ENCODE assay signal across 8 cellular contexts in the genomic region with DNA sequence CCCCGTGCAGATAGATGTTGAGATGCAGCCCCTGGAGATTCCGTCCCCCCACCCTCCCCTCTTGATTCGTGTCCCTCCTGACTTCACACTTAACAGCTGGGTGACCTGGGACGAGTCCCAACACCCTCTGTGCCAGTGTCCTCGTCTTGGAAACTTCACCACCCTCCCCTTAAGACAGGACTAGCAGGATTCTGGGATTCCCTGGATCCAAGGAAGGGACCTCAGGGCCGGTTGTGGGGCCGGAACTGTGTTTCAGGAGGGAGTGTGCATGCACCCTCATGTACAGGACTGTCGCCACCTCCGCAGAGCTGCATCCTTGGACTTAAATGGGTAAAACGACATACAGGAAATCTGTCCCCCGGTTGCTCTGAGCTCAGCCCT. TPM values are rescaled to one million over a fixed set of nuclear protein-coding genes. Genes with fewer than 3 reads are reported as not detected.
DNase-seq lines count a peak whose midpoint lies in the region; ATAC-seq, FAIRE-seq and TF ChIP-seq lines count a peak whose summit lies in the region.

No MANE protein-coding gene starts in this region.

- H3K27ac Mint-ChIP-seq in CD4-positive, CD25-positive, alpha-beta regulatory T cell = peak overlapping the region; percentile 52 to 96 (median 93)
- H3K27ac Mint-ChIP-seq in activated naive CD8-positive, alpha-beta T cell treated with anti-CD3 and anti-CD28 coated beads, Interleukin-2, amount 50 U/mL, for 24 hours = peak overlapping the region; percentile 84

- peak overlapping the region; percentile 74 for H3K27ac ChIP-seq in CD4-positive, CD25-positive, alpha-beta regulatory T cell (ENCODE audit: insufficient read depth, low read length, poor library complexity, severe bottlenecking)
- H3K27ac ChIP-seq in KMS-11 (no peak overlapping the region), kidney (ENCODE audit: low read depth in 2 of 2, low read length in 2 of 2) (peak overlapping the region in 1 of 2 donors; percentile 69), stomach (peak overlapping the region; percentile 91 to 95 (median 92))

- H3K4me1 Mint-ChIP-seq in CD4-positive, CD25-positive, alpha-beta regulatory T cell = peaks cover 11 to 72% (median 46%) of the 10 kb centered on the region in 4 donors
- H3K4me1 Mint-ChIP-seq in activated naive CD8-positive, alpha-beta T cell treated with anti-CD3 and anti-CD28 coated beads, Interleukin-2, amount 50 U/mL, for 24 hours = peaks cover 68% of the 10 kb centered on the region

- WGBS in stomach, 5 donors = 3 to 7% (median 4%) methylated on average over 9 to 11 of the region's 11 CpGs

- peaks cover 38% of the 10 kb centered on the region for H3K79me2 ChIP-seq in KMS-11 (ENCODE audit: insufficient read depth, low read depth)

- H3K4me2 ChIP-seq in KMS-11 = peak overlapping the region; percentile 76

- no peak for TF ChIP-seq CTCF in KMS-11 (conservative IDR thresholded peaks at IDR 0.05; ENCODE audit: low read depth, low read length)
- TF ChIP-seq CTCF in kidney (IDR thresholded peaks at IDR 0.05; ENCODE audit: borderline replicate concordance, extremely low read depth, insufficient read depth) = no peak
- no peak for TF ChIP-seq CTCF in stomach (IDR thresholded peaks at IDR 0.05)

- no peaks in the 10 kb centered on the region for H3K27me3 Mint-ChIP-seq in CD4-positive, CD25-positive, alpha-beta regulatory T cell
- no peaks in the 10 kb centered on the region for H3K27me3 Mint-ChIP-seq in activated naive CD8-positive, alpha-beta T cell treated with anti-CD3 and anti-CD28 coated beads, Interleukin-2, amount 50 U/mL, for 24 hours

- peak in 2 of 3 donors; percentile 14 to 68 for DNase-seq in CD4-positive, CD25-positive, alpha-beta regulatory T cell
- DNase-seq in activated naive CD8-positive, alpha-beta T cell treated with anti-CD3 and anti-CD28 coated beads, Interleukin-2, amount 50 U/mL, for 24 hours = peak; percentile 31
- DNase-seq in kidney = no peak
- DNase-seq in stomach = no peak
- DNase-seq in NCI-H1694 (lab: John Stamatoyannopoulos, UW) = no peak
- DNase-seq in SIG-M5 (lab: John Stamatoyannopoulos, UW) = no peak
- DNase-seq in NCI-H1417 treated with DMSO at 0.1 percent for 48 hours (lab: John Stamatoyannopoulos, UW) = no peak

- H3K9me3 Mint-ChIP-seq in CD4-positive, CD25-positive, alpha-beta regulatory T cell = peaks cover 0 to 1% (median 0%) of the 10 kb centered on the region in 7 donors
- H3K9me3 Mint-ChIP-seq in activated naive CD8-positive, alpha-beta T cell treated with anti-CD3 and anti-CD28 coated beads, Interleukin-2, amount 50 U/mL, for 24 hours = no peaks in the 10 kb centered on the region

- H3K9me3 ChIP-seq in CD4-positive, CD25-positive, alpha-beta regulatory T cell (ENCODE audit: control insufficient read depth in 2 of 2, low read length in 2 of 2) = no peaks in the 10 kb centered on the region
- H3K9me3 ChIP-seq in kidney (ENCODE audit: control insufficient read depth in 1 of 2, low read length in 2 of 2) = no peaks in the 10 kb centered on the region
- H3K9me3 ChIP-seq in stomach = no peaks in the 10 kb centered on the region

- no peak for TF ChIP-seq POLR2A in stomach (IDR thresholded peaks at IDR 0.05)

- H3K36me3 ChIP-seq in CD4-positive, CD25-positive, alpha-beta regulatory T cell (ENCODE audit: control insufficient read depth, insufficient read depth, low read length) = peaks cover 2% of the 10 kb centered on the region
- H3K36me3 ChIP-seq in KMS-11 (ENCODE audit: insufficient read depth) (no peaks in the 10 kb centered on the region), kidney (ENCODE audit: control insufficient read depth in 1 of 2, insufficient read depth in 2 of 2, low read length in 2 of 2) (no peaks in the 10 kb centered on the region), stomach (peaks cover under 1 to 17% (median 7%) of the 10 kb centered on the region in 4 donors)

- no peak for TF ChIP-seq EP300 in stomach (IDR thresholded peaks at IDR 0.05)

- no peak for ATAC-seq in CD4-positive, CD25-positive, alpha-beta regulatory T cell (ENCODE audit: low read depth in 2 of 2)
- ATAC-seq in activated naive CD8-positive, alpha-beta T cell treated with anti-CD3 and anti-CD28 coated beads, Interleukin-2, amount 50 U/mL, for 24 hours = no peak

- H3K9ac ChIP-seq in KMS-11 (peak overlapping the region; percentile 59; the same call in 1 of the 2 replicates), kidney (ENCODE audit: low read length in 2 of 2) (peak overlapping the region; percentile 5 to 75)

- peaks cover 56% of the 10 kb centered on the region for H3K4me1 ChIP-seq in CD4-positive, CD25-positive, alpha-beta regulatory T cell (ENCODE audit: control insufficient read depth, insufficient read depth, low read length, poor library complexity, severe bottlenecking)
- H3K4me1 ChIP-seq in KMS-11 (ENCODE audit: low read depth, poor library complexity, severe bottlenecking) (peaks cover 43% of the 10 kb centered on the region), kidney (ENCODE audit: control insufficient read depth in 1 of 2, insufficient read depth in 1 of 2, low read depth in 1 of 2, low read length in 2 of 2) (peaks cover 8 to 14% of the 10 kb centered on the region in 2 donors), stomach (peaks cover 46 to 73% (median 61%) of the 10 kb centered on the region in 4 donors)

- H3K4me3 Mint-ChIP-seq in CD4-positive, CD25-positive, alpha-beta regulatory T cell = peak overlapping the region; percentile 90 to 100 (median 98)
- peak overlapping the region; percentile 99 for H3K4me3 Mint-ChIP-seq in activated naive CD8-positive, alpha-beta T cell treated with anti-CD3 and anti-CD28 coated beads, Interleukin-2, amount 50 U/mL, for 24 hours

- intact Hi-C loops in kidney (cut with DNase I) = loop anchor here (10.0 kb wide), 1 partner anchor 68 kb away; no protein-coding TSS in a partner anchor
- intact Hi-C loops in stomach (cut with DNase I; ENCODE audit: low total_unique reads) = loop anchor here (10.0 kb wide), 1 partner anchor 48 kb away; no protein-coding TSS in a partner anchor

- no peaks in the 10 kb centered on the region for H3K27me3 ChIP-seq in CD4-positive, CD25-positive, alpha-beta regulatory T cell (ENCODE audit: control insufficient read depth, insufficient read depth, low read length)
- H3K27me3 ChIP-seq in KMS-11 (ENCODE audit: insufficient read depth, low read depth) = no peaks in the 10 kb centered on the region
- no peaks in the 10 kb centered on the region for H3K27me3 ChIP-seq in stomach

- H2AFZ ChIP-seq in KMS-11 (ENCODE audit: low read depth) = no peak overlapping the region

- peak overlapping the region; percentile 76 for H3K4me3 ChIP-seq in CD4-positive, CD25-positive, alpha-beta regulatory T cell (ENCODE audit: low read depth, low read length)
- H3K4me3 ChIP-seq in KMS-11 (IDR thresholded peaks at IDR 0.05; ENCODE audit: insufficient read depth, low read depth, low read length) = no peak overlapping the region
- peak overlapping the region; percentile 81 for H3K4me3 ChIP-seq in kidney (ENCODE audit: low read length in 2 of 2)
- H3K4me3 ChIP-seq in stomach = peak overlapping the region; percentile 78 to 93 (median 86)

- peaks cover 8% of the 10 kb centered on the region for H3K36me3 Mint-ChIP-seq in CD4-positive, CD25-positive, alpha-beta regulatory T cell
- peaks cover 17% of the 10 kb centered on the region for H3K36me3 Mint-ChIP-seq in activated naive CD8-positive, alpha-beta T cell treated with anti-CD3 and anti-CD28 coated beads, Interleukin-2, amount 50 U/mL, for 24 hours (ENCODE audit: low read depth)

- H4K20me1 ChIP-seq in KMS-11 (ENCODE audit: insufficient read depth) = no peaks in the 10 kb centered on the region

- no peak for FAIRE-seq in kidney (lab: Jason Lieb, UNC)

RNA-seq across cellular contexts. Expression of gene MYO9B, which starts 1.0 kb away (rescaled TPM):
- total RNA-seq in CD4-positive, CD25-positive, alpha-beta regulatory T cell = 252 TPM
- polyA plus RNA-seq in CD4-positive, CD25-positive, alpha-beta regulatory T cell = 1 to 10 TPM; 3.4 to 6.7 (median 4.9) TPM
- total RNA-seq in kidney = 68.1 TPM
- polyA plus RNA-seq in kidney (ENCODE audit: insufficient read depth, low read depth, low replicate concordance) = 14.7 TPM
- 100 to 1,000 TPM in 3 of 5 donors, 10 to 100 TPM in 2; 43.0 to 265 (median 156) TPM for total RNA-seq in stomach
- polyA plus RNA-seq in stomach = 10 to 100 TPM; 30.2 to 35.6 (median 30.6) TPM

RNA-seq across cellular contexts. Expression of gene HAUS8, which starts 1.3 kb away (rescaled TPM):
- total RNA-seq in CD4-positive, CD25-positive, alpha-beta regulatory T cell = 26.9 TPM
- 10 to 100 TPM; 11.0 to 12.7 (median 11.1) TPM for polyA plus RNA-seq in CD4-positive, CD25-positive, alpha-beta regulatory T cell
- 6.9 TPM for total RNA-seq in kidney
- 5.2 TPM for polyA plus RNA-seq in kidney (ENCODE audit: insufficient read depth, low read depth, low replicate concordance)
- 10 to 100 TPM in 1 of 5 donors, 1 to 10 TPM in 3, under 1 TPM in 1; 0.45 to 27.2 (median 8.3) TPM for total RNA-seq in stomach
- polyA plus RNA-seq in stomach = 10 to 100 TPM in 1 of 3 donors, 1 to 10 TPM in 2; 9.2 to 11.9 (median 9.4) TPM

RNA-seq across cellular contexts. Expression of gene CPAMD8, which starts 49.9 kb away (rescaled TPM):
- total RNA-seq in CD4-positive, CD25-positive, alpha-beta regulatory T cell = 2.3 TPM
- under 1 TPM in 3 of 4 donors, not detected in 1; 0.03 to 0.65 (median 0.06) TPM for polyA plus RNA-seq in CD4-positive, CD25-positive, alpha-beta regulatory T cell
- 64.1 TPM for total RNA-seq in kidney
- polyA plus RNA-seq in kidney (ENCODE audit: insufficient read depth, low read depth, low replicate concordance) = 22.0 TPM
- total RNA-seq in stomach = 100 to 1,000 TPM in 1 of 5 donors, 10 to 100 TPM in 3, under 1 TPM in 1; 0.43 to 221 (median 13.2) TPM
- polyA plus RNA-seq in stomach = 1 to 10 TPM; 2.1 to 6.6 (median 2.3) TPM

Comparison
In these comparisons a context has a peak if more than half of its experiments do, and no peak if none do; other contexts are left out.
1. DNase-seq: peak in CD4-positive, CD25-positive, alpha-beta regulatory T cell (2 of 3) and activated naive CD8-positive, alpha-beta T cell treated with anti-CD3 and anti-CD28 coated beads, Interleukin-2, amount 50 U/mL, for 24 hours (single experiment); none in kidney (single experiment), stomach (single experiment), NCI-H1694 (single experiment), SIG-M5 (single experiment) and NCI-H1417 treated with DMSO at 0.1 percent for 48 hours (single experiment).